In the genomic region with DNA sequence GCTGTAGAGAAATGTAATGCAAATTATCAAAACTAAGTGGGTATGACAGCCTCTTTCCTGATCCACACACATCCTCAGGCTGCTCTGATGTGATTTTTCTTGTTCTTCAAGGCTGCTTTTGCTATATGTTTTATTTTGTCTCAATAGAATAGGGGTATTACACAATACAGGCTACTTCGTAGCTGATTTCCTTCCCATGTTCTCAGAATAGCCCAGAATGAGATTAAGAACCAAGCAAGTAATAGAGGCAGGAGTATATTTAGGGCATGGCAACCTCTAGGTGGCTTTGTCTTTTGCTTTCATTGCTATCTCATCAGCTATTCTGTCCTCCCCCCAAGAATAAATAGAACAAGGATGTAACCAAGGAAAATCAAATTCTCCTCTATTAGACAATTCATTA, we compare ENCODE assay signal across 23 cellular contexts.
"Had no signal": no experiment of that assay in that cellular context is flagged by ENCODE, and none has a peak within 500 bp of the region (broad histone marks: within the 10 kb centered on the region; RNA-seq: fewer than 3 reads in every experiment).

No MANE protein-coding gene starts in this region.

- H3K4me3 Mint-ChIP-seq: activated CD4-positive, alpha-beta memory T cell treated with anti-CD3 and anti-CD28 coated beads, Interleukin-2, amount 10 ng/mL, durations not matched to agents 7 days and 5 days; activated CD4-positive, alpha-beta T cell treated with anti-CD3 and anti-CD28 coated beads, Interleukin-2, amount 10 ng/mL, durations not matched to agents 24 days and 14 days; activated naive CD8-positive, alpha-beta T cell treated with anti-CD3 and anti-CD28 coated beads, Interleukin-2, amount 50 U/mL, for 24 hours; activated T-cell treated with anti-CD3 and anti-CD28 coated beads, Interleukin-2, amount 50 U/mL, for 72 hours; naive thymus-derived CD8-positive, alpha-beta T cell; neural progenitor cell; type B pancreatic cell had no signal

- H3K4me1 ChIP-seq: ascending aorta, gastroesophageal sphincter, heart right ventricle, vagina had no signal

- ATAC-seq: activated CD4-positive, CD25-positive, alpha-beta regulatory T cell treated with anti-CD3 and anti-CD28 coated beads, Interleukin-2, amount 50 U/mL, for 24 hours; activated naive CD8-positive, alpha-beta T cell treated with anti-CD3 and anti-CD28 coated beads, Interleukin-2, amount 50 U/mL, for 24 hours; activated T-cell treated with anti-CD3 and anti-CD28 coated beads, Interleukin-2, amount 50 U/mL, for 72 hours; gastroesophageal sphincter had no signal

- H2AFZ ChIP-seq: neural progenitor cell had no signal

- H3K36me3 ChIP-seq: ascending aorta, esophagus squamous epithelium, gastroesophageal sphincter, heart right ventricle, lower lobe of right lung, neural progenitor cell, vagina had no signal

- H3K27ac ChIP-seq: ascending aorta, esophagus squamous epithelium, gastroesophageal sphincter, heart right ventricle, lower lobe of right lung, neural progenitor cell, testis, vagina, VCaP had no signal

- H3K27ac Mint-ChIP-seq: activated CD4-positive, alpha-beta memory T cell treated with anti-CD3 and anti-CD28 coated beads, Interleukin-2, amount 10 ng/mL, durations not matched to agents 7 days and 5 days; activated CD4-positive, alpha-beta T cell treated with anti-CD3 and anti-CD28 coated beads, Interleukin-2, amount 10 ng/mL, durations not matched to agents 24 days and 14 days; activated naive CD8-positive, alpha-beta T cell treated with anti-CD3 and anti-CD28 coated beads, Interleukin-2, amount 50 U/mL, for 24 hours; activated T-cell treated with anti-CD3 and anti-CD28 coated beads, Interleukin-2, amount 50 U/mL, for 72 hours; naive thymus-derived CD8-positive, alpha-beta T cell; neural progenitor cell; progenitor cell of endocrine pancreas had no signal

- H3K36me3 Mint-ChIP-seq: neural progenitor cell, type B pancreatic cell had no signal

- H3K27me3 Mint-ChIP-seq: progenitor cell of endocrine pancreas had no signal

- H3K4me1 Mint-ChIP-seq: activated CD4-positive, alpha-beta memory T cell treated with anti-CD3 and anti-CD28 coated beads, Interleukin-2, amount 10 ng/mL, durations not matched to agents 7 days and 5 days; activated CD4-positive, alpha-beta T cell treated with anti-CD3 and anti-CD28 coated beads, Interleukin-2, amount 10 ng/mL, durations not matched to agents 24 days and 14 days; activated naive CD8-positive, alpha-beta T cell treated with anti-CD3 and anti-CD28 coated beads, Interleukin-2, amount 50 U/mL, for 24 hours had no signal

- H3K9ac ChIP-seq: neural progenitor cell had no signal

- H3K9me3 ChIP-seq: ascending aorta, esophagus squamous epithelium, gastroesophageal sphincter, heart right ventricle, lower lobe of right lung, testis, vagina had no signal

- H3K4me2 ChIP-seq: neural progenitor cell had no signal

- DNase-seq: activated CD4-positive, alpha-beta memory T cell treated with anti-CD3 and anti-CD28 coated beads, Interleukin-2, amount 10 ng/mL, durations not matched to agents 7 days and 5 days; activated CD4-positive, alpha-beta T cell treated with anti-CD3 and anti-CD28 coated beads, Interleukin-2, amount 10 ng/mL, durations not matched to agents 24 days and 14 days; activated effector memory CD4-positive, alpha-beta T cell treated with anti-CD3 and anti-CD28 coated beads, Interleukin-2, amount 50 U/mL, for 16 hours; activated naive CD4-positive, alpha-beta T cell treated with anti-CD3 and anti-CD28 coated beads, Interleukin-2, amount 50 U/mL, for 16 hours; activated naive CD8-positive, alpha-beta T cell treated with anti-CD3 and anti-CD28 coated beads, Interleukin-2, amount 50 U/mL, for 24 hours; activated T-cell treated with anti-CD3 and anti-CD28 coated beads, Interleukin-2, amount 50 U/mL, for 72 hours; central memory CD4-positive, alpha-beta T cell; esophagus squamous epithelium; heart right ventricle; lower lobe of right lung; naive thymus-derived CD8-positive, alpha-beta T cell; retina; stimulated activated CD4-positive, alpha-beta T cell treated with anti-CD3 and anti-CD28 coated beads, Interleukin-4, amount 100 ng/mL, for 1 hour; stimulated activated naive CD4-positive, alpha-beta T cell; testis had no signal

- H3K27me3 ChIP-seq: ascending aorta, gastroesophageal sphincter, heart right ventricle, neural progenitor cell, testis, vagina had no signal

- H3K4me3 ChIP-seq: ascending aorta, esophagus squamous epithelium, gastroesophageal sphincter, heart right ventricle, lower lobe of right lung, neural progenitor cell, testis, vagina had no signal
